Comparison of ENCODE assay signal across 1 cellular context in genomic region chr7:77691892-77692491, GRCh38.
A peak's percentile ranks its signal among the peaks of the same experiment; 100 is the strongest.
TF ChIP-seq lines count a peak whose summit lies in the region.

No MANE protein-coding gene starts in this region.

TF ChIP-seq in HepG2, 621 proteins besides CTCF, POLR2A, EP300 and RAD21 (continued from another document and continues in another):
- TF ChIP-seq, protein P1, sequence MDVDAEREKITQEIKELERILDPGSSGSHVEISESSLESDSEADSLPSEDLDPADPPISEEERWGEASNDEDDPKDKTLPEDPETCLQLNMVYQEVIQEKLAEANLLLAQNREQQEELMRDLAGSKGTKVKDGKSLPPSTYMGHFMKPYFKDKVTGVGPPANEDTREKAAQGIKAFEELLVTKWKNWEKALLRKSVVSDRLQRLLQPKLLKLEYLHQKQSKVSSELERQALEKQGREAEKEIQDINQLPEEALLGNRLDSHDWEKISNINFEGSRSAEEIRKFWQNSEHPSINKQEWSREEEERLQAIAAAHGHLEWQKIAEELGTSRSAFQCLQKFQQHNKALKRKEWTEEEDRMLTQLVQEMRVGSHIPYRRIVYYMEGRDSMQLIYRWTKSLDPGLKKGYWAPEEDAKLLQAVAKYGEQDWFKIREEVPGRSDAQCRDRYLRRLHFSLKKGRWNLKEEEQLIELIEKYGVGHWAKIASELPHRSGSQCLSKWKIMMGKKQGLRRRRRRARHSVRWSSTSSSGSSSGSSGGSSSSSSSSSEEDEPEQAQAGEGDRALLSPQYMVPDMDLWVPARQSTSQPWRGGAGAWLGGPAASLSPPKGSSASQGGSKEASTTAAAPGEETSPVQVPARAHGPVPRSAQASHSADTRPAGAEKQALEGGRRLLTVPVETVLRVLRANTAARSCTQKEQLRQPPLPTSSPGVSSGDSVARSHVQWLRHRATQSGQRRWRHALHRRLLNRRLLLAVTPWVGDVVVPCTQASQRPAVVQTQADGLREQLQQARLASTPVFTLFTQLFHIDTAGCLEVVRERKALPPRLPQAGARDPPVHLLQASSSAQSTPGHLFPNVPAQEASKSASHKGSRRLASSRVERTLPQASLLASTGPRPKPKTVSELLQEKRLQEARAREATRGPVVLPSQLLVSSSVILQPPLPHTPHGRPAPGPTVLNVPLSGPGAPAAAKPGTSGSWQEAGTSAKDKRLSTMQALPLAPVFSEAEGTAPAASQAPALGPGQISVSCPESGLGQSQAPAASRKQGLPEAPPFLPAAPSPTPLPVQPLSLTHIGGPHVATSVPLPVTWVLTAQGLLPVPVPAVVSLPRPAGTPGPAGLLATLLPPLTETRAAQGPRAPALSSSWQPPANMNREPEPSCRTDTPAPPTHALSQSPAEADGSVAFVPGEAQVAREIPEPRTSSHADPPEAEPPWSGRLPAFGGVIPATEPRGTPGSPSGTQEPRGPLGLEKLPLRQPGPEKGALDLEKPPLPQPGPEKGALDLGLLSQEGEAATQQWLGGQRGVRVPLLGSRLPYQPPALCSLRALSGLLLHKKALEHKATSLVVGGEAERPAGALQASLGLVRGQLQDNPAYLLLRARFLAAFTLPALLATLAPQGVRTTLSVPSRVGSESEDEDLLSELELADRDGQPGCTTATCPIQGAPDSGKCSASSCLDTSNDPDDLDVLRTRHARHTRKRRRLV (CRISPR knock-in tag; IDR thresholded peaks at IDR 0.05), result no peak
- TF ChIP-seq ZNF678 (CRISPR knock-in tag; IDR thresholded peaks at IDR 0.05) (no peak), NFATC3 (CRISPR knock-in tag; IDR thresholded peaks at IDR 0.05) (no peak), ELF1 (CRISPR knock-in tag; IDR thresholded peaks at IDR 0.05) (no peak), KLF12 (CRISPR knock-in tag; IDR thresholded peaks at IDR 0.05; ENCODE audit: borderline replicate concordance) (no peak), U2AF2 (IDR thresholded peaks at IDR 0.05; ENCODE audit: low read depth, low read length) (no peak), MED8 (CRISPR knock-in tag; IDR thresholded peaks at IDR 0.05; ENCODE audit: insufficient replicate concordance) (no peak), FOXP1 (IDR thresholded peaks at IDR 0.05) (no peak), FOXP1 (CRISPR knock-in tag; IDR thresholded peaks at IDR 0.05) (no peak), RXRB (CRISPR knock-in tag; IDR thresholded peaks at IDR 0.05; ENCODE audit: borderline replicate concordance) (0 out of 2 replicates have a peak, but pooled peaks have one; percentile 52), ZNF7 (CRISPR knock-in tag; IDR thresholded peaks at IDR 0.05) (no peak), MIER2 (CRISPR knock-in tag; IDR thresholded peaks at IDR 0.05) (no peak), RXRA (CRISPR knock-in tag; IDR thresholded peaks at IDR 0.05) (no peak), ZKSCAN1 (IDR thresholded peaks at IDR 0.05; ENCODE audit: low read length) (no peak), ZNF562 (CRISPR knock-in tag; IDR thresholded peaks at IDR 0.05; ENCODE audit: borderline replicate concordance) (no peak), ZBTB44 (CRISPR knock-in tag; IDR thresholded peaks at IDR 0.05) (no peak), ZBTB26 (CRISPR knock-in tag; IDR thresholded peaks at IDR 0.05; ENCODE audit: borderline replicate concordance) (no peak), ESRRA (CRISPR knock-in tag; IDR thresholded peaks at IDR 0.05; ENCODE audit: low read depth) (no peak), ZNF331 (CRISPR knock-in tag; IDR thresholded peaks at IDR 0.05) (no peak), NR3C1 (CRISPR knock-in tag; IDR thresholded peaks at IDR 0.05) (no peak), ZBTB34 (CRISPR knock-in tag; IDR thresholded peaks at IDR 0.05) (no peak), ADNP (CRISPR knock-in tag; IDR thresholded peaks at IDR 0.05) (no peak), NCOA5 (CRISPR knock-in tag; IDR thresholded peaks at IDR 0.05) (no peak), ZNF564 (CRISPR knock-in tag; IDR thresholded peaks at IDR 0.05) (no peak), CREM (IDR thresholded peaks at IDR 0.05) (no peak), CREM (CRISPR knock-in tag; IDR thresholded peaks at IDR 0.05) (no peak), USF2 (IDR thresholded peaks at IDR 0.05; ENCODE audit: low read depth, low read length) (no peak), USF2 (CRISPR knock-in tag; IDR thresholded peaks at IDR 0.05; ENCODE audit: borderline replicate concordance) (no peak), SALL1 (CRISPR knock-in tag; IDR thresholded peaks at IDR 0.05) (no peak), KLF15 (CRISPR knock-in tag; IDR thresholded peaks at IDR 0.05; ENCODE audit: borderline replicate concordance) (no peak), IRF9 (CRISPR knock-in tag; IDR thresholded peaks at IDR 0.05; ENCODE audit: borderline replicate concordance) (no peak), NFKBIZ (CRISPR knock-in tag; IDR thresholded peaks at IDR 0.05) (no peak), ZZZ3 (CRISPR knock-in tag; IDR thresholded peaks at IDR 0.05; ENCODE audit: borderline replicate concordance) (no peak), KLF9 (CRISPR knock-in tag; IDR thresholded peaks at IDR 0.05; ENCODE audit: low read depth) (no peak)
- TF ChIP-seq, protein P2, sequence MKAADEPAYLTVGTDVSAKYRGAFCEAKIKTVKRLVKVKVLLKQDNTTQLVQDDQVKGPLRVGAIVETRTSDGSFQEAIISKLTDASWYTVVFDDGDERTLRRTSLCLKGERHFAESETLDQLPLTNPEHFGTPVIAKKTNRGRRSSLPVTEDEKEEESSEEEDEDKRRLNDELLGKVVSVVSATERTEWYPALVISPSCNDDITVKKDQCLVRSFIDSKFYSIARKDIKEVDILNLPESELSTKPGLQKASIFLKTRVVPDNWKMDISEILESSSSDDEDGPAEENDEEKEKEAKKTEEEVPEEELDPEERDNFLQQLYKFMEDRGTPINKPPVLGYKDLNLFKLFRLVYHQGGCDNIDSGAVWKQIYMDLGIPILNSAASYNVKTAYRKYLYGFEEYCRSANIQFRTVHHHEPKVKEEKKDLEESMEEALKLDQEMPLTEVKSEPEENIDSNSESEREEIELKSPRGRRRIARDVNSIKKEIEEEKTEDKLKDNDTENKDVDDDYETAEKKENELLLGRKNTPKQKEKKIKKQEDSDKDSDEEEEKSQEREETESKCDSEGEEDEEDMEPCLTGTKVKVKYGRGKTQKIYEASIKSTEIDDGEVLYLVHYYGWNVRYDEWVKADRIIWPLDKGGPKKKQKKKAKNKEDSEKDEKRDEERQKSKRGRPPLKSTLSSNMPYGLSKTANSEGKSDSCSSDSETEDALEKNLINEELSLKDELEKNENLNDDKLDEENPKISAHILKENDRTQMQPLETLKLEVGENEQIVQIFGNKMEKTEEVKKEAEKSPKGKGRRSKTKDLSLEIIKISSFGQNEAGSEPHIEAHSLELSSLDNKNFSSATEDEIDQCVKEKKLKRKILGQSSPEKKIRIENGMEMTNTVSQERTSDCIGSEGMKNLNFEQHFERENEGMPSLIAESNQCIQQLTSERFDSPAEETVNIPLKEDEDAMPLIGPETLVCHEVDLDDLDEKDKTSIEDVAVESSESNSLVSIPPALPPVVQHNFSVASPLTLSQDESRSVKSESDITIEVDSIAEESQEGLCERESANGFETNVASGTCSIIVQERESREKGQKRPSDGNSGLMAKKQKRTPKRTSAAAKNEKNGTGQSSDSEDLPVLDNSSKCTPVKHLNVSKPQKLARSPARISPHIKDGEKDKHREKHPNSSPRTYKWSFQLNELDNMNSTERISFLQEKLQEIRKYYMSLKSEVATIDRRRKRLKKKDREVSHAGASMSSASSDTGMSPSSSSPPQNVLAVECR (CRISPR knock-in tag; IDR thresholded peaks at IDR 0.05; ENCODE audit: borderline replicate concordance), result peak; percentile 18; the same call in 1 of the 2 replicates
- TF ChIP-seq, protein P3, sequence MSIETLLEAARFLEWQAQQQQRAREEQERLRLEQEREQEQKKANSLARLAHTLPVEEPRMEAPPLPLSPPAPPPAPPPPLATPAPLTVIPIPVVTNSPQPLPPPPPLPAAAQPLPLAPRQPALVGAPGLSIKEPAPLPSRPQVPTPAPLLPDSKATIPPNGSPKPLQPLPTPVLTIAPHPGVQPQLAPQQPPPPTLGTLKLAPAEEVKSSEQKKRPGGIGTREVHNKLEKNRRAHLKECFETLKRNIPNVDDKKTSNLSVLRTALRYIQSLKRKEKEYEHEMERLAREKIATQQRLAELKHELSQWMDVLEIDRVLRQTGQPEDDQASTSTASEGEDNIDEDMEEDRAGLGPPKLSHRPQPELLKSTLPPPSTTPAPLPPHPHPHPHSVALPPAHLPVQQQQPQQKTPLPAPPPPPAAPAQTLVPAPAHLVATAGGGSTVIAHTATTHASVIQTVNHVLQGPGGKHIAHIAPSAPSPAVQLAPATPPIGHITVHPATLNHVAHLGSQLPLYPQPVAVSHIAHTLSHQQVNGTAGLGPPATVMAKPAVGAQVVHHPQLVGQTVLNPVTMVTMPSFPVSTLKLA (IDR thresholded peaks at IDR 0.05), result no peak; the same call in 1 of the 2 replicates
- TF ChIP-seq, protein P4, sequence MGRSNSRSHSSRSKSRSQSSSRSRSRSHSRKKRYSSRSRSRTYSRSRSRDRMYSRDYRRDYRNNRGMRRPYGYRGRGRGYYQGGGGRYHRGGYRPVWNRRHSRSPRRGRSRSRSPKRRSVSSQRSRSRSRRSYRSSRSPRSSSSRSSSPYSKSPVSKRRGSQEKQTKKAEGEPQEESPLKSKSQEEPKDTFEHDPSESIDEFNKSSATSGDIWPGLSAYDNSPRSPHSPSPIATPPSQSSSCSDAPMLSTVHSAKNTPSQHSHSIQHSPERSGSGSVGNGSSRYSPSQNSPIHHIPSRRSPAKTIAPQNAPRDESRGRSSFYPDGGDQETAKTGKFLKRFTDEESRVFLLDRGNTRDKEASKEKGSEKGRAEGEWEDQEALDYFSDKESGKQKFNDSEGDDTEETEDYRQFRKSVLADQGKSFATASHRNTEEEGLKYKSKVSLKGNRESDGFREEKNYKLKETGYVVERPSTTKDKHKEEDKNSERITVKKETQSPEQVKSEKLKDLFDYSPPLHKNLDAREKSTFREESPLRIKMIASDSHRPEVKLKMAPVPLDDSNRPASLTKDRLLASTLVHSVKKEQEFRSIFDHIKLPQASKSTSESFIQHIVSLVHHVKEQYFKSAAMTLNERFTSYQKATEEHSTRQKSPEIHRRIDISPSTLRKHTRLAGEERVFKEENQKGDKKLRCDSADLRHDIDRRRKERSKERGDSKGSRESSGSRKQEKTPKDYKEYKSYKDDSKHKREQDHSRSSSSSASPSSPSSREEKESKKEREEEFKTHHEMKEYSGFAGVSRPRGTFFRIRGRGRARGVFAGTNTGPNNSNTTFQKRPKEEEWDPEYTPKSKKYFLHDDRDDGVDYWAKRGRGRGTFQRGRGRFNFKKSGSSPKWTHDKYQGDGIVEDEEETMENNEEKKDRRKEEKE (IDR thresholded peaks at IDR 0.05), result no peak
